Comparison of ENCODE assay signal across 1 cellular context in genomic region chr18:75183973-75184372, GRCh38.
TF ChIP-seq lines count a peak whose summit lies in the region.

No MANE protein-coding gene starts in this region.

TF ChIP-seq in SK-N-SH, 30 proteins besides CTCF, POLR2A, EP300 and RAD21 (continued from another document):
- TF ChIP-seq USF2 (IDR thresholded peaks at IDR 0.05; ENCODE audit: borderline replicate concordance, low read depth, low read length): no peak
- no peak for TF ChIP-seq TAF1 (IDR thresholded peaks at IDR 0.05; ENCODE audit: borderline replicate concordance, low read depth, low read length)
- no peak for TF ChIP-seq REST (IDR thresholded peaks at IDR 0.05; ENCODE audit: low read depth, low read length)
